ENCODE assay signal across 25 cellular contexts in genomic region chr1:59845091-59845490, GRCh38. TPM values are rescaled to one million over a fixed set of nuclear protein-coding genes. Genes with fewer than 3 reads are reported as not detected.
DNase-seq lines count a peak whose midpoint lies in the region; ATAC-seq and TF ChIP-seq lines count a peak whose summit lies in the region.
"Had no signal": no experiment of that assay in that cellular context is flagged by ENCODE, and none has a peak within 500 bp of the region (broad histone marks: within the 10 kb centered on the region; RNA-seq: fewer than 3 reads in every experiment).

No MANE protein-coding gene starts in this region.

- H2BK15ac ChIP-seq in H9 (ENCODE audit: low read depth, low read length) = no peak overlapping the region

- H3K4me3 Mint-ChIP-seq in H9 = no peak overlapping the region; a peak in 1 of 5 replicates
- H3K4me3 Mint-ChIP-seq: CD8-positive, alpha-beta memory T cell had no signal

- no peak for ATAC-seq in HG03097 (IDR thresholded peaks at IDR 0.05; ENCODE audit: low FRiP score, unreplicated experiment)

- no peaks in the 10 kb centered on the region for H3K4me1 Mint-ChIP-seq in H9

- H4K8ac ChIP-seq in H9 (replicated peaks; ENCODE audit: insufficient read length, low read depth, low read length) = no peak overlapping the region

- no peak for TF ChIP-seq CTCF in H9 (conservative IDR thresholded peaks at IDR 0.05)

- DNase-seq in DMS53 (lab: John Stamatoyannopoulos, UW) = peak; percentile 21
- no peak for DNase-seq in DMS53 treated with DMSO at 0.1 percent for 48 hours (lab: John Stamatoyannopoulos, UW; ENCODE audit: unreplicated experiment)
- DNase-seq in NCI-H82 (lab: John Stamatoyannopoulos, UW) = peak; percentile 88
- peak; percentile 3 for DNase-seq in inferior parietal cortex (ENCODE audit: extremely low spot score)
- DNase-seq in C1 segment of cervical spinal cord (lab: John Stamatoyannopoulos, UW) = no peak
- DNase-seq in H9 = no peak
- DNase-seq in NCI-H2196 treated with DMSO at 0.1 percent for 48 hours (lab: John Stamatoyannopoulos, UW; ENCODE audit: unreplicated experiment) = no peak
- DNase-seq: Calu3; CD8-positive, alpha-beta memory T cell; DMS79; GM23248; MM.1S; NCI-H1048; NCI-H1436; NCI-H1930; NCI-H2171; NCI-H446; NCI-H69; PC-9; RPMI8226; SHP77; SK-N-SH had no signal

- no peak overlapping the region for H2AK5ac ChIP-seq in H9 (ENCODE audit: insufficient read length, low read length)

- no peaks in the 10 kb centered on the region for H3K79me1 ChIP-seq in H9 (ENCODE audit: insufficient read depth, low read depth, low read length, poor library complexity, severe bottlenecking)

- no peaks in the 10 kb centered on the region for H3K27me3 ChIP-seq in H9 (ENCODE audit: insufficient read depth, low read length)
- H3K27me3 ChIP-seq: BLaER1 treated with 17β-estradiol and CSF1 and Interleukin-3, amounts not matched to agents 10 nM and 100 nM had no signal

- H3K27me3 Mint-ChIP-seq in H9 (ENCODE audit: low read depth) = no peaks in the 10 kb centered on the region
- H3K27me3 Mint-ChIP-seq: CD8-positive, alpha-beta memory T cell had no signal

- no peak overlapping the region for H2BK120ac ChIP-seq in H9 (ENCODE audit: low read depth, low read length, poor library complexity, severe bottlenecking)

- no CpG with 5 or more reads among the region's 2 CpGs for WGBS in H9 (ENCODE audit: extremely low coverage, insufficient read length, low lambda C conversion rate)

- H3K9me3 Mint-ChIP-seq in H9 = no peaks in the 10 kb centered on the region

- no peaks in the 10 kb centered on the region for H4K20me1 ChIP-seq in H9 (ENCODE audit: control insufficient read depth, insufficient read depth, insufficient read length)
- H4K20me1 ChIP-seq: BLaER1 treated with 17β-estradiol and CSF1 and Interleukin-3, amounts not matched to agents 10 nM and 100 nM had no signal

- H2BK20ac ChIP-seq in H9 (ENCODE audit: low read depth, low read length, poor library complexity, severe bottlenecking) = no peak overlapping the region

- no peak overlapping the region for H4K91ac ChIP-seq in H9 (ENCODE audit: insufficient read length, low read depth, low read length)

- no peak overlapping the region for H3K18ac ChIP-seq in H9 (ENCODE audit: insufficient read length, low read depth, low read length)

- no peaks in the 10 kb centered on the region for H3K9me3 ChIP-seq in H9 (ENCODE audit: control insufficient read depth, low read depth, low read length)
- H3K9me3 ChIP-seq: BLaER1 treated with 17β-estradiol and CSF1 and Interleukin-3, amounts not matched to agents 10 nM and 100 nM; SK-N-SH had no signal

- no peak overlapping the region for H3K27ac ChIP-seq in H9 (ENCODE audit: insufficient read length, low read depth, low read length)
- H3K27ac ChIP-seq: 22Rv1; BLaER1 treated with 17β-estradiol and CSF1 and Interleukin-3, amounts not matched to agents 10 nM and 100 nM; GM23248; PC-9 had no signal

- H2BK5ac ChIP-seq in H9 (ENCODE audit: insufficient read length, low read length) = no peak overlapping the region

- no peaks in the 10 kb centered on the region for H3K4me1 ChIP-seq in H9 (ENCODE audit: insufficient read depth, low read length)
- H3K4me1 ChIP-seq: BLaER1 treated with 17β-estradiol and CSF1 and Interleukin-3, amounts not matched to agents 10 nM and 100 nM had no signal

- H3K23me2 ChIP-seq in H9 (ENCODE audit: insufficient read length, low read depth, low read length, poor library complexity, severe bottlenecking) = no peaks in the 10 kb centered on the region

- no peak overlapping the region for H3K9ac ChIP-seq in H9 (ENCODE audit: extremely low read depth, insufficient read length, low read length)
- H3K9ac ChIP-seq: BLaER1 treated with 17β-estradiol and CSF1 and Interleukin-3, amounts not matched to agents 10 nM and 100 nM; GM23248; SK-N-SH had no signal

- no peak overlapping the region for H2AFZ ChIP-seq in H9 (ENCODE audit: low read length)
- H2AFZ ChIP-seq: GM23248, PC-9 had no signal

- H3K36me3 Mint-ChIP-seq in H9 (ENCODE audit: insufficient read depth in 1 of 3, low read depth in 3 of 3) = peaks cover 12 to 54% (median 38%) of the 10 kb centered on the region in 3 experiments; a peak in 6 of 7 replicates

- H2BK12ac ChIP-seq in H9 (ENCODE audit: insufficient read length, low read depth, low read length) = no peak overlapping the region

- no peak overlapping the region for H4K5ac ChIP-seq in H9 (ENCODE audit: insufficient read length, low read depth, low read length)

- H3K4ac ChIP-seq in H9 (ENCODE audit: low read depth, low read length) = no peak overlapping the region

- no peak overlapping the region for H3K4me2 ChIP-seq in H9 (ENCODE audit: insufficient read depth, insufficient read length, low read length)
- H3K4me2 ChIP-seq: BLaER1 treated with 17β-estradiol and CSF1 and Interleukin-3, amounts not matched to agents 10 nM and 100 nM; PC-9; SK-N-SH had no signal

- no peaks in the 10 kb centered on the region for H3K79me2 ChIP-seq in H9 (ENCODE audit: insufficient read depth, low read length)

- H3K23ac ChIP-seq in H9 (ENCODE audit: insufficient read length, low read depth, low read length) = no peak overlapping the region

- H3K27ac Mint-ChIP-seq in H9 = no peak overlapping the region
- H3K27ac Mint-ChIP-seq: CD8-positive, alpha-beta memory T cell had no signal

- H3T11ph ChIP-seq in H9 (ENCODE audit: low read length) = no peak overlapping the region

- no peak overlapping the region for H3K14ac ChIP-seq in H9 (ENCODE audit: insufficient read depth, low read length)

- no peak overlapping the region for H3K56ac ChIP-seq in H9 (ENCODE audit: insufficient read length, low read depth, low read length)

RNA-seq across cellular contexts. Expression of gene HOOK1, which starts 30.3 kb away (rescaled TPM):
- 31.0 and 42.0 TPM in 2 replicates for total RNA-seq in H9 (2021)
- total RNA-seq: GM23248 had no signal

Comparison
In these comparisons a context has a peak if more than half of its experiments do, and no peak if none do; other contexts are left out.
1. DNase-seq: peak in DMS53 (single experiment), NCI-H82 (single experiment) and inferior parietal cortex (single experiment); none in DMS53 treated with DMSO at 0.1 percent for 48 hours (single experiment), C1 segment of cervical spinal cord (0 of 14), H9 (single experiment) and NCI-H2196 treated with DMSO at 0.1 percent for 48 hours (single experiment).